12 cellular contexts compared by ENCODE assay signal in the genomic region with DNA sequence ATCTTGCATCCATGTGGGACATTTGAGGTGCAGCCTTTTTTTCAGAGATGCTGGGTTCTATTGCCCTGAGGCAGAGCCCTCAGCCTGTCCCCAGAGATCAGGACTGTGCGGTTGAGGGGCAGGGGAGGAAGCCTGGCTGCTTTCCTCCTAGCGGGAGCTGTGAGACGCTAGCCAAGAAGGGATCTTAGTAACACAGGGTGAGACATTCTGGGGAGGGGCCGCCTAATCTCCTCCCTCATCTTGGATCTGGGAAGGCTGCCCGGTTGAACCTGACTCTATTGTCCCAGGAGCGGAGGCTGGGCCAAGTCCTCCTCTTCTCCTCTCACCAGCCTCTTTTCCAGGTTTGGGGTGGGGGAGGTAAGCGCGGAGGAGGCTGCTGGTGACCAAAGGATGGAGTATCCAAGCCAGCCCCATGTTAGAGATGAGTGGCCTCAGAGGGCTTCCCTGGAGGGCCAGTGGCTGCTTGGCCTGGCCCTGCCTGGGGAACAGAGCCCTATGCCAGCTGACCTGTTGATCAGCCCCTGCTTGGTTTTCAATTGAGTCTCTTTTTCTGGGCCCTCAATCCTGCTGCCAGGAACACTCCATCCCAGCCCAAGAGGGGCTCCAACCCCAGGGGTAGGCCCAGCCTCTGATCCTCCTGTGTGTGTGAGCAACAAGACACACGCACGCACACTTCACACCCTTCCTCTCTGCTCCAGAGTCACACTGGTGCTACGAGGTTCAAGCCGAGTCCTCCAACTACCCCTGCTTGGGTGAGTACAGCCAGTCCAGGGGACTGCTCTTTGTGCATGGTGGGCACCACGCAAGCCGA. TPM values are rescaled to one million over a fixed set of nuclear protein-coding genes. Genes with fewer than 3 reads are reported as not detected.
DNase-seq lines count a peak whose midpoint lies in the region; ATAC-seq and TF ChIP-seq lines count a peak whose summit lies in the region.
"Had no signal": no experiment of that assay in that cellular context is flagged by ENCODE, and none has a peak within 500 bp of the region (broad histone marks: within the 10 kb centered on the region; RNA-seq: fewer than 3 reads in every experiment).

No MANE protein-coding gene starts in this region.

- peaks cover 21% of the 10 kb centered on the region for H3K27me3 ChIP-seq in GM23338 (ENCODE audit: insufficient read depth)
- peaks cover 93% of the 10 kb centered on the region for H3K27me3 ChIP-seq in gastroesophageal sphincter
- H3K27me3 ChIP-seq in spleen (replicated peaks in 1 of 7): peaks cover 3 to 97% (median 22%) of the 10 kb centered on the region in 7 donors

- intact Hi-C loops in spleen (cut with DNase I; ENCODE audit: low total_unique reads): no loop called here

- no peak overlapping the region for H3K4me3 ChIP-seq in GM23338
- H3K4me3 ChIP-seq in gastroesophageal sphincter: no peak overlapping the region
- no peak overlapping the region for H3K4me3 ChIP-seq in spleen

- no peak overlapping the region for H3K4me2 ChIP-seq in GM23338

- no peak for TF ChIP-seq EP300 in gastroesophageal sphincter (IDR thresholded peaks at IDR 0.05)

- H3K4me1 ChIP-seq in GM23338 (ENCODE audit: insufficient read depth) (peaks cover 41% of the 10 kb centered on the region), gastroesophageal sphincter (peaks cover 0 to 31% (median 9%) of the 10 kb centered on the region in 3 donors), spleen (peaks cover 4 to 28% (median 14%) of the 10 kb centered on the region in 6 donors)

- H3K27ac ChIP-seq in GM23338 (ENCODE audit: low read depth) (no peak overlapping the region), VCaP (peak overlapping the region; percentile 61), gastroesophageal sphincter (peak overlapping the region in 1 of 4 donors; percentile 8), spleen (no peak overlapping the region)

- no peak for TF ChIP-seq CTCF in GM23338 (conservative IDR thresholded peaks at IDR 0.05; ENCODE audit: low read depth in 2 of 2)
- TF ChIP-seq CTCF in VCaP (conservative IDR thresholded peaks at IDR 0.05): no peak
- TF ChIP-seq CTCF in gastroesophageal sphincter (IDR thresholded peaks at IDR 0.05): no peak
- TF ChIP-seq CTCF in spleen (IDR thresholded peaks at IDR 0.05 in 8 of 11, conservative IDR thresholded peaks at IDR 0.05 in 3 of 11): no peak
- no peak for TF ChIP-seq CTCF in WTC11 (IDR thresholded peaks at IDR 0.05)
- TF ChIP-seq CTCF in endothelial cell (IDR thresholded peaks at IDR 0.05; ENCODE audit: unreplicated experiment): no peak

- H3K9me3 Mint-ChIP-seq in GM23338: no peaks in the 10 kb centered on the region
- H3K9me3 Mint-ChIP-seq in WTC11: no peaks in the 10 kb centered on the region
- H3K9me3 Mint-ChIP-seq in endothelial cell (ENCODE audit: unreplicated experiment): no peaks in the 10 kb centered on the region
- H3K9me3 Mint-ChIP-seq: activated T-helper 2 cell treated with anti-CD3 and anti-CD28 coated beads, Interferon-gamma antibody, Interleukin-2, Interleukin-4, amounts not matched to agents 10 μg/mL and 5 μg/mL and 100 μg/mL, durations not matched to agents 14 hours and 24 hours and 36 hours; naive B cell had no signal

- H3K27me3 Mint-ChIP-seq in GM23338 (ENCODE audit: insufficient read depth, low read depth, poor library complexity): peaks cover 29% of the 10 kb centered on the region
- H3K27me3 Mint-ChIP-seq in WTC11 (ENCODE audit: low read depth): peaks cover 23% of the 10 kb centered on the region
- peaks cover 20% of the 10 kb centered on the region for H3K27me3 Mint-ChIP-seq in endothelial cell (ENCODE audit: unreplicated experiment)

- POLR2A ChIA-PET in WTC11 (lab: Charles Lee): no interaction called here

- H3F3A ChIP-seq in GM23338 (replicated peaks; ENCODE audit: low read depth): peaks cover 16% of the 10 kb centered on the region

- H3K36me3 ChIP-seq in GM23338 (ENCODE audit: insufficient read depth) (no peaks in the 10 kb centered on the region), gastroesophageal sphincter (no peaks in the 10 kb centered on the region), spleen (peaks cover 0 to 41% (median 0%) of the 10 kb centered on the region in 6 donors)

- CTCF ChIA-PET in WTC11 (lab: Charles Lee): no interaction called here

- no peak for TF ChIP-seq POLR2A in gastroesophageal sphincter (IDR thresholded peaks at IDR 0.05)
- TF ChIP-seq POLR2A in spleen (IDR thresholded peaks at IDR 0.05): no peak

- no peak overlapping the region for H3K27ac Mint-ChIP-seq in GM23338
- no peak overlapping the region for H3K27ac Mint-ChIP-seq in WTC11
- H3K27ac Mint-ChIP-seq in endothelial cell (ENCODE audit: unreplicated experiment): no peak overlapping the region
- H3K27ac Mint-ChIP-seq: activated T-helper 2 cell treated with anti-CD3 and anti-CD28 coated beads, Interferon-gamma antibody, Interleukin-2, Interleukin-4, amounts not matched to agents 10 μg/mL and 5 μg/mL and 100 μg/mL, durations not matched to agents 14 hours and 24 hours and 36 hours had no signal

- DNase-seq in GM23338 (ENCODE audit: low spot score): peak; percentile 2
- DNase-seq in spleen: peak; percentile 51
- DNase-seq in islet precursor cell: no peak
- no peak for DNase-seq in WTC11 (ENCODE audit: low spot score)
- DNase-seq in endothelial cell (ENCODE audit: low spot score): no peak
- DNase-seq: foreskin melanocyte, naive B cell had no signal

- H2AFZ ChIP-seq in GM23338: no peak overlapping the region

- no peaks in the 10 kb centered on the region for H3K9me2 ChIP-seq in GM23338 (ENCODE audit: insufficient read depth)

- no peaks in the 10 kb centered on the region for H3K79me2 ChIP-seq in GM23338 (replicated peaks; ENCODE audit: insufficient read depth)

- no peak for ATAC-seq in GM23338
- ATAC-seq in gastroesophageal sphincter: peak; percentile 22
- no peak for ATAC-seq in WTC11
- ATAC-seq in HG03469 (IDR thresholded peaks at IDR 0.05; ENCODE audit: unreplicated experiment): no peak

- H3K36me3 Mint-ChIP-seq in GM23338 (ENCODE audit: low read depth) (no peaks in the 10 kb centered on the region), WTC11 (no peaks in the 10 kb centered on the region), endothelial cell (ENCODE audit: low read depth, unreplicated experiment) (peaks cover 10% of the 10 kb centered on the region)
- H3K36me3 Mint-ChIP-seq: naive B cell had no signal

- 0 to 34% methylated on average over 2 to 4 of the region's 14 CpGs for WGBS in gastroesophageal sphincter (ENCODE audit: low coverage in 1 of 2), 2 donors
- 79 to 89% (median 88%) methylated on average over 12 to 14 of the region's 14 CpGs for WGBS in spleen, 5 donors

- H3K4me3 Mint-ChIP-seq in GM23338 (no peak overlapping the region), WTC11 (no peak overlapping the region), endothelial cell (ENCODE audit: unreplicated experiment) (no peak overlapping the region)

- H3K9me3 ChIP-seq in gastroesophageal sphincter (no peaks in the 10 kb centered on the region), spleen (no peaks in the 10 kb centered on the region)

- peaks cover 47% of the 10 kb centered on the region for H3K4me1 Mint-ChIP-seq in GM23338
- H3K4me1 Mint-ChIP-seq in WTC11: peaks cover 49% of the 10 kb centered on the region
- peaks cover 12% of the 10 kb centered on the region for H3K4me1 Mint-ChIP-seq in endothelial cell (ENCODE audit: unreplicated experiment)

- no peaks in the 10 kb centered on the region for H4K20me1 ChIP-seq in GM23338 (replicated peaks; ENCODE audit: insufficient read depth)

TF ChIP-seq in GM23338, 12 proteins besides CTCF, POLR2A, EP300 and RAD21 (continues in another document):
- no peak for TF ChIP-seq POLR2AphosphoS5 (IDR thresholded peaks at IDR 0.05; ENCODE audit: low read depth)

TF ChIP-seq in WTC11, 78 proteins besides CTCF, POLR2A, EP300 and RAD21 (continues in another document):
- TF ChIP-seq, protein P1, sequence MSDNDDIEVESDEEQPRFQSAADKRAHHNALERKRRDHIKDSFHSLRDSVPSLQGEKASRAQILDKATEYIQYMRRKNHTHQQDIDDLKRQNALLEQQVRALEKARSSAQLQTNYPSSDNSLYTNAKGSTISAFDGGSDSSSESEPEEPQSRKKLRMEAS (CRISPR knock-in tag; IDR thresholded peaks at IDR 0.05): no peak
- TF ChIP-seq, protein P2, sequence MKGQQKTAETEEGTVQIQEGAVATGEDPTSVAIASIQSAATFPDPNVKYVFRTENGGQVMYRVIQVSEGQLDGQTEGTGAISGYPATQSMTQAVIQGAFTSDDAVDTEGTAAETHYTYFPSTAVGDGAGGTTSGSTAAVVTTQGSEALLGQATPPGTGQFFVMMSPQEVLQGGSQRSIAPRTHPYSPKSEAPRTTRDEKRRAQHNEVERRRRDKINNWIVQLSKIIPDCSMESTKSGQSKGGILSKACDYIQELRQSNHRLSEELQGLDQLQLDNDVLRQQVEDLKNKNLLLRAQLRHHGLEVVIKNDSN (CRISPR knock-in tag; IDR thresholded peaks at IDR 0.05): no peak
- TF ChIP-seq ZNF263 (CRISPR knock-in tag; IDR thresholded peaks at IDR 0.05; ENCODE audit: low read depth): no peak
- no peak for TF ChIP-seq PRRX2 (CRISPR knock-in tag; IDR thresholded peaks at IDR 0.05)
- TF ChIP-seq MYBL2 (CRISPR knock-in tag; IDR thresholded peaks at IDR 0.05): no peak
- no peak for TF ChIP-seq CBFB (CRISPR knock-in tag; IDR thresholded peaks at IDR 0.05; ENCODE audit: low read depth)
- TF ChIP-seq NFYB (CRISPR knock-in tag; conservative IDR thresholded peaks at IDR 0.05; ENCODE audit: low read depth): no peak
- TF ChIP-seq ZNF671 (CRISPR knock-in tag; IDR thresholded peaks at IDR 0.05): no peak
- no peak for TF ChIP-seq GRHL2 (CRISPR knock-in tag; IDR thresholded peaks at IDR 0.05; ENCODE audit: insufficient replicate concordance, severe bottlenecking)
- TF ChIP-seq ETV6 (CRISPR knock-in tag; IDR thresholded peaks at IDR 0.05): no peak
- TF ChIP-seq FOXK1 (CRISPR knock-in tag; IDR thresholded peaks at IDR 0.05): no peak
- TF ChIP-seq ZBTB21 (CRISPR knock-in tag; IDR thresholded peaks at IDR 0.05; ENCODE audit: borderline replicate concordance): no peak

RNA-seq across cellular contexts. Expression of a gene that starts 5.0 kb away (rescaled TPM):
- 4.9 and 8.2 TPM in 2 replicates for total RNA-seq in GM23338 (2014; rRNA removed; shearing (Covaris generic))
- 7.6 and 9.4 TPM in 2 replicates for polyA plus RNA-seq in GM23338 (2016; fragmentation: Nextera tagmentation; extraction: Ambion mirVana)
- total RNA-seq in gastroesophageal sphincter: 1 to 10 TPM; 1.8 to 5.5 (median 3.3) TPM
- total RNA-seq in spleen: 10 to 100 TPM in 4 of 7 donors, 1 to 10 TPM in 3; 7.2 to 19.3 (median 13.3) TPM
- 1 to 10 TPM; 1.7 to 7.0 (median 5.4) TPM for polyA plus RNA-seq in spleen
- 5.4 to 6.7 TPM (median 6.2 TPM) in 3 replicates for total RNA-seq in WTC11 (2021)
- 8.3 TPM for total RNA-seq in endothelial cell (ENCODE audit: unreplicated experiment)
- total RNA-seq: activated T-helper 2 cell treated with anti-CD3 and anti-CD28 coated beads, Interferon-gamma antibody, Interleukin-2, Interleukin-4, amounts not matched to agents 10 μg/mL and 5 μg/mL and 100 μg/mL, durations not matched to agents 14 hours and 24 hours and 36 hours; T-helper 2 cell treated with Interferon-gamma antibody and Interleukin-4, amounts not matched to agents 100 ng/mL and 5 ng/mL, for 36 hours had no signal

Comparison
In these comparisons a context has a peak if more than half of its experiments do, and no peak if none do; other contexts are left out.
1. DNase-seq: peak in GM23338 (single experiment) and spleen (single experiment); none in islet precursor cell (single experiment), WTC11 (single experiment) and endothelial cell (single experiment).